ENCODE assay signal across 1 cellular context in the genomic region with DNA sequence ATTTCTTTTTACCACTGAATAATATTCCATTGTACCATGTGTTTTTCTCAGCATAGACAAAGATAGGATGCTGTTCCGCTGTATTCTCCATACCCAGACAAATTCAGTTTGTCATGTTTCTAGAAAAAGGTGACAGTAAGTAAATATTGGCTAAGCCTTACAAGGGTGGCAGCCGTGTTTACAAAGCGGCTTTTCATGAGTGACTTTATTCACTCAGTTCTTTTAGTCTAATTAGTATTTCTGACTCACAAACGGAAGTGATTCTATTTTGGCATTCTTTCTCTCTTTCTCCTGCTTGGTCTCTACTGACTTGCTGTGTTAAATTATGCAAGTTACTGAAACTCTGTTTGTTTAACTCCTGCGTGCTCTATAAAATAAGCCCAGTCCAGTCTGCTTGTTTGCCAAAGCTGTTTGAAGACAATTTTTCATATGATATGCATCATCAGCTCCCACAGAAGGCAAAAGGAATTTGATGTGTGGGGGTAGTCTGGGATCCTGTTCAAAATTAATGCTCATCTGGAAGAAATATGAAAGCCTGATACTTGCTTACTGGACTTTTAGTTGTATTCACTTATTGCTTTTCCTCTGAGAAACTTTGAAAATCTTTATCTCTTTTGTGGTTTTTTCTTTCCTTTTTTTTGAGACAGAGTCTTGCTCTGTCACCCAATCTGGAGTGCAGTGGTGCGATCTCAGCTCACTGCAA.
TF ChIP-seq lines count a peak whose summit lies in the region.

No MANE protein-coding gene starts in this region.

TF ChIP-seq in HEK293, 187 proteins besides CTCF, POLR2A, EP300 and RAD21 (continued from another document and continues in another):
- no peak; the same call in 1 of the 2 replicates for TF ChIP-seq TSHZ1 (tag by site-specific recombination; IDR thresholded peaks at IDR 0.05; ENCODE audit: borderline replicate concordance)
- no peak for TF ChIP-seq PBX3 (CRISPR knock-in tag; IDR thresholded peaks at IDR 0.05)
- no peak for TF ChIP-seq ZNF274 (IDR thresholded peaks at IDR 0.05; ENCODE audit: low read length)
- TF ChIP-seq ZNF274 (tag by site-specific recombination; IDR thresholded peaks at IDR 0.05; ENCODE audit: borderline replicate concordance): no peak
- no peak for TF ChIP-seq ZNF19 (tag by site-specific recombination; IDR thresholded peaks at IDR 0.05; ENCODE audit: low read depth)
- TF ChIP-seq WT1 (tag by site-specific recombination; IDR thresholded peaks at IDR 0.05): peak; percentile 77
- no peak for TF ChIP-seq ZSCAN16 (tag by site-specific recombination; IDR thresholded peaks at IDR 0.05)
- no peak for TF ChIP-seq ZNF658 (tag by site-specific recombination; IDR thresholded peaks at IDR 0.05)
- TF ChIP-seq ZNF24 (tag by site-specific recombination; IDR thresholded peaks at IDR 0.05): 0 out of 2 replicates have a peak, but pooled peaks have one; percentile 28
- TF ChIP-seq ZNF174 (tag by site-specific recombination; IDR thresholded peaks at IDR 0.05): no peak
- no peak for TF ChIP-seq ZNF248 (tag by site-specific recombination; IDR thresholded peaks at IDR 0.05)
- TF ChIP-seq SETDB1 (IDR thresholded peaks at IDR 0.05; ENCODE audit: insufficient read length, low read length): no peak
- TF ChIP-seq, protein P1, sequence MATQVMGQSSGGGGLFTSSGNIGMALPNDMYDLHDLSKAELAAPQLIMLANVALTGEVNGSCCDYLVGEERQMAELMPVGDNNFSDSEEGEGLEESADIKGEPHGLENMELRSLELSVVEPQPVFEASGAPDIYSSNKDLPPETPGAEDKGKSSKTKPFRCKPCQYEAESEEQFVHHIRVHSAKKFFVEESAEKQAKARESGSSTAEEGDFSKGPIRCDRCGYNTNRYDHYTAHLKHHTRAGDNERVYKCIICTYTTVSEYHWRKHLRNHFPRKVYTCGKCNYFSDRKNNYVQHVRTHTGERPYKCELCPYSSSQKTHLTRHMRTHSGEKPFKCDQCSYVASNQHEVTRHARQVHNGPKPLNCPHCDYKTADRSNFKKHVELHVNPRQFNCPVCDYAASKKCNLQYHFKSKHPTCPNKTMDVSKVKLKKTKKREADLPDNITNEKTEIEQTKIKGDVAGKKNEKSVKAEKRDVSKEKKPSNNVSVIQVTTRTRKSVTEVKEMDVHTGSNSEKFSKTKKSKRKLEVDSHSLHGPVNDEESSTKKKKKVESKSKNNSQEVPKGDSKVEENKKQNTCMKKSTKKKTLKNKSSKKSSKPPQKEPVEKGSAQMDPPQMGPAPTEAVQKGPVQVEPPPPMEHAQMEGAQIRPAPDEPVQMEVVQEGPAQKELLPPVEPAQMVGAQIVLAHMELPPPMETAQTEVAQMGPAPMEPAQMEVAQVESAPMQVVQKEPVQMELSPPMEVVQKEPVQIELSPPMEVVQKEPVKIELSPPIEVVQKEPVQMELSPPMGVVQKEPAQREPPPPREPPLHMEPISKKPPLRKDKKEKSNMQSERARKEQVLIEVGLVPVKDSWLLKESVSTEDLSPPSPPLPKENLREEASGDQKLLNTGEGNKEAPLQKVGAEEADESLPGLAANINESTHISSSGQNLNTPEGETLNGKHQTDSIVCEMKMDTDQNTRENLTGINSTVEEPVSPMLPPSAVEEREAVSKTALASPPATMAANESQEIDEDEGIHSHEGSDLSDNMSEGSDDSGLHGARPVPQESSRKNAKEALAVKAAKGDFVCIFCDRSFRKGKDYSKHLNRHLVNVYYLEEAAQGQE (tag by site-specific recombination; IDR thresholded peaks at IDR 0.05): no peak
- TF ChIP-seq, protein P2, sequence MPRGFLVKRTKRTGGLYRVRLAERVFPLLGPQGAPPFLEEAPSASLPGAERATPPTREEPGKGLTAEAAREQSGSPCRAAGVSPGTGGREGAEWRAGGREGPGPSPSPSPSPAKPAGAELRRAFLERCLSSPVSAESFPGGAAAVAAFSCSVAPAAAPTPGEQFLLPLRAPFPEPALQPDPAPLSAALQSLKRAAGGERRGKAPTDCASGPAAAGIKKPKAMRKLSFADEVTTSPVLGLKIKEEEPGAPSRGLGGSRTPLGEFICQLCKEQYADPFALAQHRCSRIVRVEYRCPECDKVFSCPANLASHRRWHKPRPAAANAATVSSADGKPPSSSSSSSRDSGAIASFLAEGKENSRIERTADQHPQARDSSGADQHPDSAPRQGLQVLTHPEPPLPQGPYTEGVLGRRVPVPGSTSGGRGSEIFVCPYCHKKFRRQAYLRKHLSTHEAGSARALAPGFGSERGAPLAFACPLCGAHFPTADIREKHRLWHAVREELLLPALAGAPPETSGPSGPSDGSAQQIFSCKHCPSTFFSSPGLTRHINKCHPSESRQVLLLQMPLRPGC (tag by site-specific recombination; IDR thresholded peaks at IDR 0.05): peak; percentile 91
- TF ChIP-seq, protein P3, sequence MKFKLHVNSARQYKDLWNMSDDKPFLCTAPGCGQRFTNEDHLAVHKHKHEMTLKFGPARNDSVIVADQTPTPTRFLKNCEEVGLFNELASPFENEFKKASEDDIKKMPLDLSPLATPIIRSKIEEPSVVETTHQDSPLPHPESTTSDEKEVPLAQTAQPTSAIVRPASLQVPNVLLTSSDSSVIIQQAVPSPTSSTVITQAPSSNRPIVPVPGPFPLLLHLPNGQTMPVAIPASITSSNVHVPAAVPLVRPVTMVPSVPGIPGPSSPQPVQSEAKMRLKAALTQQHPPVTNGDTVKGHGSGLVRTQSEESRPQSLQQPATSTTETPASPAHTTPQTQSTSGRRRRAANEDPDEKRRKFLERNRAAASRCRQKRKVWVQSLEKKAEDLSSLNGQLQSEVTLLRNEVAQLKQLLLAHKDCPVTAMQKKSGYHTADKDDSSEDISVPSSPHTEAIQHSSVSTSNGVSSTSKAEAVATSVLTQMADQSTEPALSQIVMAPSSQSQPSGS (tag by site-specific recombination; IDR thresholded peaks at IDR 0.05; ENCODE audit: low read depth): peak; percentile 43; the same call in 1 of the 2 replicates
- no peak for TF ChIP-seq ZNF48 (tag by site-specific recombination; IDR thresholded peaks at IDR 0.05)
- TF ChIP-seq ZNF701 (tag by site-specific recombination; IDR thresholded peaks at IDR 0.05): no peak
- peak; percentile 98 for TF ChIP-seq OSR2 (tag by site-specific recombination; IDR thresholded peaks at IDR 0.05)
- 0 out of 2 replicates have a peak, but pooled peaks have one; percentile 14 for TF ChIP-seq ZNF513 (tag by site-specific recombination; IDR thresholded peaks at IDR 0.05)
- no peak for TF ChIP-seq ZNF433 (tag by site-specific recombination; IDR thresholded peaks at IDR 0.05; ENCODE audit: low read depth)
- peak; percentile 64 for TF ChIP-seq KLF17 (tag by site-specific recombination; IDR thresholded peaks at IDR 0.05)
- TF ChIP-seq EGR2 (tag by site-specific recombination; IDR thresholded peaks at IDR 0.05; ENCODE audit: low read depth): no peak
- peak; percentile 74 for TF ChIP-seq ZBTB17 (tag by site-specific recombination; IDR thresholded peaks at IDR 0.05)
- TF ChIP-seq KLF16 (tag by site-specific recombination; IDR thresholded peaks at IDR 0.05): no peak
- TF ChIP-seq ZNF184 (tag by site-specific recombination; IDR thresholded peaks at IDR 0.05): peak; percentile 74; the same call in 1 of the 2 replicates
- TF ChIP-seq PRDM2 (tag by site-specific recombination; IDR thresholded peaks at IDR 0.05; ENCODE audit: borderline replicate concordance): no peak
- TF ChIP-seq ZBTB20 (tag by site-specific recombination; IDR thresholded peaks at IDR 0.05): no peak
- no peak for TF ChIP-seq ZNF26 (tag by site-specific recombination; IDR thresholded peaks at IDR 0.05)
